ENCODE assay signal across 8 cellular contexts in the genomic region with DNA sequence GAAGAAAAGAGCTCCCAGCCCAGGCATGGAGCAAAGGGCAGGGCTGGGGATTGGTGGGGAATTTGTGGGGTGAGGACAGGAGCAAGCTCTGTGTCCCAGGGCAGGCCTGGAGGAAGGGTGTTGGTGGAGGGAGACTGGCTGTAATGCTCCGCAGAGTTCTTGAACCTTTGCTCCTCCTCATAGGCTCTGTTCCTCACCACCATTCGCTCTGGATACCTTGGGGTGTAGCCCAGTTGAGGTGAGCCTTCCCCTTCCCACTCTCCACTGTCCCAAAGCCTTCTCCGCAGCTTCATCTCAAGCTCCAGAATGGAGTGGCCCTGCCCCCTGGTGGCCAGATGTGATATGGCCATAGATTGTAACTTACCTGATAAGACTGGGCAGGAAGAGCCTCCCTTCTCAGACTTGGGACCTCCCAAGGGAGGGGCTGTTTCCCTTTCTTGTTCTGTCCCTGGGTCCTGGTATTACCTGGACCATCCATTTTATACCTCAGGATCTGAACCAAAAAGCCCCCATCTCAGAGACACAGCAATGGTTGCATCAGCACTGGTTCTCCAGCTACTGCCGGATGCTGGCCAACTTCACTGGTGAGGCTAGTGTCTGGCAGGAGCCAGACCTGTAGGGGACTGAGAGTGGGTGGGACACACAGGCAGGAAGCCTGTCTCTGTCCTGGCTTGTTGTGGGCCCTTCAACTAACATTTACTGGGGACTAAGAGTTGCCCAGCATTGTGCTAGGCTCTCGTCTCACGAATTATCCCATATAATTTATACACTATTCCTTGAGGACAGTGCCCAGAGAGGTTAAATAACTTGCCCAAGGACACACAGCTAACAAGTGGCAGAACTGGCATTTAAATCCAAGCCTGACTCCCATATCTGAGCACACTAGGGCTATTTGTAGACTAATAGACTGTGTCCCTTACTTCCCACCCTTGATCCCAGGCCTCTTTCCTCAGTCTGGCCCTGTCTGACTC. TPM values are rescaled to one million over a fixed set of nuclear protein-coding genes. Genes with fewer than 3 reads are reported as not detected.
DNase-seq lines count a peak whose midpoint lies in the region; ATAC-seq and TF ChIP-seq lines count a peak whose summit lies in the region.

No MANE protein-coding gene starts in this region.

- no peak overlapping the region for H2AFZ ChIP-seq in MM.1S (ENCODE audit: low read length)

- no peaks in the 10 kb centered on the region for H3F3A ChIP-seq in MM.1S (ENCODE audit: insufficient read depth, low read length)

- no peak overlapping the region for H3K9ac ChIP-seq in MM.1S (ENCODE audit: low read length)

- no peak overlapping the region for H3K4me2 ChIP-seq in MM.1S (ENCODE audit: low read depth, low read length)

- TF ChIP-seq CTCF in GM12865 (IDR thresholded peaks at IDR 0.05; ENCODE audit: insufficient read depth, low read depth, low read length, missing control alignments) = peak; percentile 96
- TF ChIP-seq CTCF in MM.1S (IDR thresholded peaks at IDR 0.05; ENCODE audit: low read length) = peak; percentile 96
- peak; percentile 82 for TF ChIP-seq CTCF in neutrophil (IDR thresholded peaks at IDR 0.05)

- peak; percentile 89 for DNase-seq in GM12865 (ENCODE audit: low read depth)
- DNase-seq in MM.1S = peak; percentile 74
- peak; percentile 68 for DNase-seq in RPMI7951 (ENCODE audit: low read depth)
- peak; percentile 68 for DNase-seq in activated T-helper 1 cell treated with Interleukin-2 at 50 U/mL for 16 hours (ENCODE audit: low read depth)
- peak; percentile 63 for DNase-seq in fibroblast of the conjunctiva (ENCODE audit: low read depth)
- DNase-seq in stromal cell of bone marrow (ENCODE audit: low read depth) = peak; percentile 40

- no peaks in the 10 kb centered on the region for H3K9me2 ChIP-seq in MM.1S (replicated peaks; ENCODE audit: insufficient read depth, low read length)

- H3K4me3 ChIP-seq in GM12865 (ENCODE audit: low read depth, low read length) = no peak overlapping the region
- no peak overlapping the region for H3K4me3 ChIP-seq in MM.1S (ENCODE audit: low read length)
- no peak overlapping the region for H3K4me3 ChIP-seq in neutrophil (ENCODE audit: low read depth in 1 of 2, low read length in 1 of 2)

- H4K20me1 ChIP-seq in MM.1S (ENCODE audit: insufficient read depth, low read length) = no peaks in the 10 kb centered on the region

- no peaks in the 10 kb centered on the region for H3K79me2 ChIP-seq in MM.1S (ENCODE audit: low read length)

- no peak for ATAC-seq in HG02884 (IDR thresholded peaks at IDR 0.05; ENCODE audit: unreplicated experiment)

- H3K4me1 ChIP-seq in MM.1S (ENCODE audit: low read length) (0 out of 2 replicates have a peak, but pooled peaks cover 1% of the 10 kb centered on the region), neutrophil (ENCODE audit: control insufficient read depth in 1 of 2, insufficient read depth in 1 of 2, low read depth in 1 of 2, low read length in 1 of 2) (peaks cover 4 to 6% of the 10 kb centered on the region in 2 experiments)

- no peaks in the 10 kb centered on the region for H3K27me3 ChIP-seq in MM.1S (replicated peaks; ENCODE audit: insufficient read depth, low read length)
- peaks cover 8% of the 10 kb centered on the region for H3K27me3 ChIP-seq in neutrophil

- H3K27ac ChIP-seq in MM.1S (ENCODE audit: low read length) (no peak overlapping the region), neutrophil (no peak overlapping the region)

- H3K9me3 ChIP-seq in MM.1S (replicated peaks; ENCODE audit: insufficient read depth, low read length) = no peaks in the 10 kb centered on the region
- H3K9me3 ChIP-seq in neutrophil = no peaks in the 10 kb centered on the region

- H3K36me3 ChIP-seq in MM.1S (replicated peaks; ENCODE audit: insufficient read depth, low read length) (no peaks in the 10 kb centered on the region), neutrophil (peaks cover 8% of the 10 kb centered on the region)

RNA-seq across cellular contexts. Expression of gene STAC2, which starts 19.1 kb away (rescaled TPM):
- 0.10 and 0.12 TPM in 2 replicates for total RNA-seq in RPMI7951 (2014; rRNA removed; shearing (Covaris generic))

RNA-seq across cellular contexts. Expression of gene RPL19, which starts 44.8 kb away (rescaled TPM):
- 2,028 and 2,044 TPM in 2 replicates for total RNA-seq in RPMI7951 (2014; rRNA removed; shearing (Covaris generic))

RNA-seq across cellular contexts. Expression of gene CACNB1, which starts 47.4 kb away (rescaled TPM):
- total RNA-seq in RPMI7951 (2014; rRNA removed; shearing (Covaris generic)) = 1.9 and 3.4 TPM in 2 replicates
